In genomic region chr22:23829845-23830372, GRCh38 we compare ENCODE assay signal across 13 cellular contexts. TPM values are rescaled to one million over a fixed set of nuclear protein-coding genes. Genes with fewer than 3 reads are reported as not detected.
DNase-seq lines count a peak whose midpoint lies in the region; ATAC-seq, FAIRE-seq and TF ChIP-seq lines count a peak whose summit lies in the region.
"Had no signal": no experiment of that assay in that cellular context is flagged by ENCODE, and none has a peak within 500 bp of the region (broad histone marks: within the 10 kb centered on the region; RNA-seq: fewer than 3 reads in every experiment).

No MANE protein-coding gene starts in this region.

- H2AFZ ChIP-seq in osteoblast (ENCODE audit: low read length), result no peak overlapping the region

- no peak overlapping the region for H3K27ac ChIP-seq in CD4-positive, alpha-beta memory T cell (ENCODE audit: low read depth, low read length)
- H3K27ac ChIP-seq in osteoblast (ENCODE audit: low read depth, low read length), result peak overlapping the region; percentile 59

- H3K27me3 Mint-ChIP-seq in CD4-positive, alpha-beta memory T cell, result no peaks in the 10 kb centered on the region
- H3K27me3 Mint-ChIP-seq in IgD-negative memory B cell, result no peaks in the 10 kb centered on the region
- H3K27me3 Mint-ChIP-seq: activated naive CD8-positive, alpha-beta T cell treated with anti-CD3 and anti-CD28 coated beads, Interleukin-2, amount 10 ng/mL, durations not matched to agents 7 days and 5 days had no signal

- CTCF ChIA-PET in CD4-positive, alpha-beta memory T cell (lab: Charles Lee; ENCODE audit: partially characterized antibody), result no interaction called here

- H3K4me1 ChIP-seq in CD4-positive, alpha-beta memory T cell (ENCODE audit: insufficient read depth, low read length), result no peaks in the 10 kb centered on the region
- peaks cover 25% of the 10 kb centered on the region for H3K4me1 ChIP-seq in osteoblast (ENCODE audit: insufficient read depth, low read length)

- H3K4me3 ChIP-seq in CD4-positive, alpha-beta memory T cell (ENCODE audit: low read length in 2 of 2), result no peak overlapping the region
- H3K4me3 ChIP-seq in osteoblast (ENCODE audit: insufficient read depth, low read length), result no peak overlapping the region
- H3K4me3 ChIP-seq: dorsolateral prefrontal cortex had no signal

- H3K36me3 ChIP-seq in CD4-positive, alpha-beta memory T cell (ENCODE audit: insufficient read depth, low read length), result peaks cover 32% of the 10 kb centered on the region
- peaks cover 44% of the 10 kb centered on the region for H3K36me3 ChIP-seq in osteoblast (ENCODE audit: insufficient read depth, low read length)

- FAIRE-seq in endometrium (lab: Jason Lieb, UNC), result peak; percentile 93

- peaks cover 12% of the 10 kb centered on the region for H4K20me1 ChIP-seq in osteoblast (ENCODE audit: insufficient read depth, low read length)

- H3K4me1 Mint-ChIP-seq in CD4-positive, alpha-beta memory T cell, result peaks cover 5 to 15% (median 8%) of the 10 kb centered on the region in 4 donors
- peaks cover 19 to 24% (median 21%) of the 10 kb centered on the region in 3 donors for H3K4me1 Mint-ChIP-seq in IgD-negative memory B cell

- no peak overlapping the region for H3K4me3 Mint-ChIP-seq in CD4-positive, alpha-beta memory T cell
- H3K4me3 Mint-ChIP-seq in IgD-negative memory B cell, result peak overlapping the region in 1 of 4 donors; percentile 43
- H3K4me3 Mint-ChIP-seq: activated naive CD8-positive, alpha-beta T cell treated with anti-CD3 and anti-CD28 coated beads, Interleukin-2, amount 10 ng/mL, durations not matched to agents 7 days and 5 days had no signal

- H3K9me3 Mint-ChIP-seq in CD4-positive, alpha-beta memory T cell, result no peaks in the 10 kb centered on the region
- H3K9me3 Mint-ChIP-seq in IgD-negative memory B cell, result no peaks in the 10 kb centered on the region
- H3K9me3 Mint-ChIP-seq: activated naive CD8-positive, alpha-beta T cell treated with anti-CD3 and anti-CD28 coated beads, Interleukin-2, amount 10 ng/mL, durations not matched to agents 7 days and 5 days had no signal

- peaks cover 30 to 49% of the 10 kb centered on the region in 2 donors for H3K36me3 Mint-ChIP-seq in CD4-positive, alpha-beta memory T cell
- H3K36me3 Mint-ChIP-seq in IgD-negative memory B cell, result no peaks in the 10 kb centered on the region

- no peak for TF ChIP-seq CTCF in osteoblast (IDR thresholded peaks at IDR 0.05; ENCODE audit: extremely low read depth, low read depth, low read length)

- H3K27me3 ChIP-seq in CD4-positive, alpha-beta memory T cell (ENCODE audit: insufficient read depth, low read length), result no peaks in the 10 kb centered on the region
- H3K27me3 ChIP-seq in osteoblast (ENCODE audit: insufficient read depth, low read length), result no peaks in the 10 kb centered on the region
- H3K27me3 ChIP-seq: dorsolateral prefrontal cortex had no signal

- no peak for DNase-seq in CD4-positive, alpha-beta memory T cell
- DNase-seq in osteoblast (ENCODE audit: insufficient read length, low spot score, missing footprints), result peak; percentile 88
- DNase-seq in CD1c-positive myeloid dendritic cell (ENCODE audit: extremely low spot score), result no peak
- no peak for DNase-seq in stimulated activated CD8-positive, alpha-beta memory T cell treated with anti-CD3 and anti-CD28 coated beads, Interleukin-4, amount 100 ng/mL, for 48 hours
- DNase-seq in NCI-H1092 (lab: John Stamatoyannopoulos, UW), result no peak
- DNase-seq: activated CD8-positive, alpha-beta memory T cell treated with anti-CD3 and anti-CD28 coated beads, Interleukin-2, amount 50 U/mL, for 48 hours; NCI-H146; NCI-H748 treated with DMSO at 0.1 percent for 48 hours had no signal

- intact Hi-C loops in CD4-positive, alpha-beta memory T cell (cut with micrococcal nuclease), result loop anchor here (10.0 kb wide), 1 partner anchor 135 kb away; the partner anchor contains the start of gene RGL4

- no peak overlapping the region for H3K4me2 ChIP-seq in osteoblast (ENCODE audit: insufficient read depth, low read length)

- no peaks in the 10 kb centered on the region for H3K9me3 ChIP-seq in CD4-positive, alpha-beta memory T cell (ENCODE audit: control insufficient read depth in 1 of 2, low read length in 2 of 2)
- H3K9me3 ChIP-seq in osteoblast (ENCODE audit: low read depth, low read length), result no peaks in the 10 kb centered on the region

- POLR2A ChIA-PET in CD4-positive, alpha-beta memory T cell (lab: Charles Lee; ENCODE audit: partially characterized antibody), result interaction anchor here (1.0 kb wide), 1 partner anchor 27 kb away, joined by 4 read pairs; the partner anchor contains the start of gene SLC2A11

- no peak for ATAC-seq in GM19455 (IDR thresholded peaks at IDR 0.05; ENCODE audit: unreplicated experiment)

- peak overlapping the region in 4 of 7 donors; percentile 49 to 82 (median 74) for H3K27ac Mint-ChIP-seq in CD4-positive, alpha-beta memory T cell
- peak overlapping the region in 2 of 3 donors; percentile 26 to 76 for H3K27ac Mint-ChIP-seq in IgD-negative memory B cell

- peaks cover 35% of the 10 kb centered on the region for H3K79me2 ChIP-seq in osteoblast (ENCODE audit: insufficient read depth, low read length)

RNA-seq across cellular contexts. Expression of gene DERL3, which starts 8.9 kb away (rescaled TPM):
- total RNA-seq in CD4-positive, alpha-beta memory T cell, result 1 to 10 TPM; 1.9 to 2.9 TPM
- 1 to 10 TPM in 1 of 2 donors, under 1 TPM in 1; 0.25 to 1.5 TPM for polyA plus RNA-seq in CD4-positive, alpha-beta memory T cell
- polyA plus RNA-seq in IgD-negative memory B cell, result 49.4 TPM
- total RNA-seq in osteoblast, result 0.36 and 0.59 TPM in 2 replicates

RNA-seq across cellular contexts. Expression of gene SLC2A11, which starts 27.8 kb away (rescaled TPM):
- total RNA-seq in CD4-positive, alpha-beta memory T cell, result 10 to 100 TPM; 24.5 to 27.2 TPM
- 1 to 10 TPM; 3.9 to 5.0 TPM for polyA plus RNA-seq in CD4-positive, alpha-beta memory T cell
- 20.7 TPM for polyA plus RNA-seq in IgD-negative memory B cell
- total RNA-seq in osteoblast, result 14.1 and 20.9 TPM in 2 replicates

RNA-seq across cellular contexts. Expression of gene SMARCB1, which starts 43.1 kb away (rescaled TPM):
- 10 to 100 TPM; 41.2 to 42.3 TPM for total RNA-seq in CD4-positive, alpha-beta memory T cell
- polyA plus RNA-seq in CD4-positive, alpha-beta memory T cell, result 10 to 100 TPM; 36.6 to 46.0 TPM
- polyA plus RNA-seq in IgD-negative memory B cell, result 117 TPM
- total RNA-seq in osteoblast, result 49.2 and 51.3 TPM in 2 replicates

RNA-seq across cellular contexts. Expression of gene MMP11, which starts 57.3 kb away (rescaled TPM):
- 1 to 10 TPM in 1 of 2 experiments, under 1 TPM in 1; 0.79 to 1.6 TPM for total RNA-seq in CD4-positive, alpha-beta memory T cell
- polyA plus RNA-seq in CD4-positive, alpha-beta memory T cell, result 1 to 10 TPM; 1.0 to 1.1 TPM
- 6.6 TPM for polyA plus RNA-seq in IgD-negative memory B cell
- total RNA-seq in osteoblast, result 23.5 and 41.3 TPM in 2 replicates
